ENCODE assay signal across 23 cellular contexts in the genomic region with DNA sequence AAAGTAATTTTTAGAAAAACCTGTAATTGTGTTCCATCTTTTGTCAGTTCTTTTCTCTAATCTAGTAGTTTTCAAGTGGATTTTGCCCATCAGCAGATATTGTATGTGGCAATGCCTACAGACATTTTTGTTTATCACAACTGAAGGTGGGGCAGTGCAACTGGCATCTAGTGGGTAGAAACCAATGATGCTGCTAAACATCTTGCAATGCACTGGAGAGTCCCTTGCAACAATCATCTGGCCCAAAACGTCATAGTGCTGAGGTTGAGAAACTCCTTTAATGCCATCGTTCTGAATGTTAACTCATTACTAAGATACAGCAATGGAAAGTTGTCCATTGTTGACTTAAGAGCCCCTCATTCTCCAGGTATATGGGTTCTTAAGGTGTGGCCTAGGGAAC.
DNase-seq lines count a peak whose midpoint lies in the region; ATAC-seq and TF ChIP-seq lines count a peak whose summit lies in the region.
"Had no signal": no experiment of that assay in that cellular context is flagged by ENCODE, and none has a peak within 500 bp of the region (broad histone marks: within the 10 kb centered on the region; RNA-seq: fewer than 3 reads in every experiment).

No MANE protein-coding gene starts in this region.

- DNase-seq in MCF 10A (ENCODE audit: unreplicated experiment), result peak; percentile 12
- DNase-seq in mammary epithelial cell, result no peak
- peak; percentile 45 for DNase-seq in amniotic epithelial cell (ENCODE audit: low read depth)
- peak; percentile 32 for DNase-seq in fibroblast of villous mesenchyme (ENCODE audit: low read depth)
- DNase-seq in NCI-H446 (lab: John Stamatoyannopoulos, UW), result no peak
- no peak for DNase-seq in Karpas-422
- no peak for DNase-seq in left ventricle myocardium inferior
- DNase-seq: 8988T, AML-193, EL, GF-D8, H7, HFFc6, Kasumi-1, MG63, NCI-H1092 treated with DMSO at 0.1 percent for 48 hours, NCI-H1436 treated with DMSO at 0.1 percent for 48 hours, NCI-H1930, NCI-H2227 treated with DMSO at 0.1 percent for 48 hours, NCI-H510A treated with DMSO at 0.1 percent for 48 hours, NCI-H748 treated with DMSO at 0.1 percent for 48 hours had no signal

- no peak overlapping the region for H3K27ac ChIP-seq in mammary epithelial cell (ENCODE audit: insufficient read depth, low read depth, low read length)
- H3K27ac ChIP-seq in Karpas-422 (ENCODE audit: low read length), result no peak overlapping the region
- no peak overlapping the region for H3K27ac ChIP-seq in left ventricle myocardium inferior (replicated peaks)
- H3K27ac ChIP-seq: C4-2B had no signal

- H3K4me3 ChIP-seq in mammary epithelial cell (replicated peaks in 1 of 3; ENCODE audit: insufficient read depth in 1 of 3, low read depth in 2 of 3, low read length in 3 of 3), result no peak overlapping the region
- no peak overlapping the region for H3K4me3 ChIP-seq in fibroblast of villous mesenchyme (ENCODE audit: low read depth, low read length)
- no peak overlapping the region for H3K4me3 ChIP-seq in Karpas-422 (ENCODE audit: low read length)
- H3K4me3 ChIP-seq in left ventricle myocardium inferior, result no peak overlapping the region
- H3K4me3 ChIP-seq: MG63 had no signal

- BruUV-seq in MCF 10A (replicated peaks; lab: Mats Ljungman, UMichigan), result no TSS peak
- no TSS peak for BruUV-seq in mammary epithelial cell (replicated peaks; lab: Mats Ljungman, UMichigan)

- no peak overlapping the region for H2AFZ ChIP-seq in mammary epithelial cell (ENCODE audit: low read depth, low read length)
- H2AFZ ChIP-seq in Karpas-422 (ENCODE audit: low read length), result no peak overlapping the region

- 83% methylated on average over 2 of the region's 2 CpGs for WGBS in mammary epithelial cell (ENCODE audit: low coverage, missing lambda C conversion rate)

- POLR2A ChIA-PET in MCF 10A (lab: Yijun Ruan, JAX), result interaction anchor here (1.0 to 1.5 kb wide), 4 partner anchors 9 to 120 kb away, joined by 3 to 6 read pairs (median 4); no protein-coding TSS in a partner anchor

- H3K27ac Mint-ChIP-seq in MCF 10A (ENCODE audit: low read depth, unreplicated experiment), result no peak overlapping the region
- H3K27ac Mint-ChIP-seq in stimulated activated memory B cell treated with anti-CD40 and anti-IgM and Interleukin-4, amounts not matched to agents 10 μg/mL and 1 μg/mL and 100 μg/mL, for 72 hours, result no peak overlapping the region
- H3K27ac Mint-ChIP-seq: HFFc6 had no signal

- H3K27me3 Mint-ChIP-seq in MCF 10A (ENCODE audit: insufficient read depth, unreplicated experiment), result no peaks in the 10 kb centered on the region
- no peaks in the 10 kb centered on the region for H3K27me3 Mint-ChIP-seq in stimulated activated memory B cell treated with anti-CD40 and anti-IgM and Interleukin-4, amounts not matched to agents 10 μg/mL and 1 μg/mL and 100 μg/mL, for 72 hours

- H3K27me3 ChIP-seq in mammary epithelial cell (ENCODE audit: insufficient read depth, low read length), result no peaks in the 10 kb centered on the region
- no peaks in the 10 kb centered on the region for H3K27me3 ChIP-seq in Karpas-422 (ENCODE audit: low read length)
- H3K27me3 ChIP-seq in left ventricle myocardium inferior (ENCODE audit: low read depth), result no peaks in the 10 kb centered on the region
- H3K27me3 ChIP-seq: MG63 had no signal

- no peaks in the 10 kb centered on the region for H3K9me3 ChIP-seq in mammary epithelial cell (replicated peaks; ENCODE audit: insufficient read depth, low read length)
- H3K9me3 ChIP-seq in Karpas-422 (ENCODE audit: low read length), result no peaks in the 10 kb centered on the region
- no peaks in the 10 kb centered on the region for H3K9me3 ChIP-seq in left ventricle myocardium inferior (replicated peaks)
- H3K9me3 ChIP-seq: MG63 had no signal

- CTCF ChIA-PET in MCF 10A (lab: Yijun Ruan, JAX) (interaction anchor here (1.6 kb wide), 1 partner anchor 130 kb away, joined by 6 read pairs; no protein-coding TSS in a partner anchor), mammary epithelial cell (lab: Charles Lee; ENCODE audit: low non-redundant PET) (no interaction called here)

- in situ Hi-C loops in mammary epithelial cell (cut with MboI; ENCODE audit: low sequenced_read_pairs in 2 of 2), result no loop called here

- ATAC-seq in stimulated activated memory B cell treated with anti-CD40 and anti-IgM and Interleukin-4, amounts not matched to agents 10 μg/mL and 1 μg/mL and 100 μg/mL, for 72 hours, result no peak

- TF ChIP-seq CTCF in MCF 10A (IDR thresholded peaks at IDR 0.05; ENCODE audit: unreplicated experiment), result no peak
- TF ChIP-seq CTCF in mammary epithelial cell (conservative IDR thresholded peaks at IDR 0.05 in 1 of 2, IDR thresholded peaks at IDR 0.05 in 1 of 2; ENCODE audit: extremely low read depth in 1 of 2, insufficient read depth in 1 of 2, low read depth in 1 of 2, low read length in 2 of 2), result no peak
- no peak for TF ChIP-seq CTCF in fibroblast of villous mesenchyme (IDR thresholded peaks at IDR 0.05; ENCODE audit: insufficient read depth, low read depth, low read length)
- TF ChIP-seq CTCF in left ventricle myocardium inferior (IDR thresholded peaks at IDR 0.05; ENCODE audit: borderline replicate concordance), result no peak

- H3K4me1 ChIP-seq in mammary epithelial cell (ENCODE audit: insufficient read depth, low read length) (no peaks in the 10 kb centered on the region), Karpas-422 (ENCODE audit: low read length) (peaks cover 20% of the 10 kb centered on the region), left ventricle myocardium inferior (peaks cover 26% of the 10 kb centered on the region)

- H3K4me3 Mint-ChIP-seq in MCF 10A (ENCODE audit: unreplicated experiment), result no peak overlapping the region
- H3K4me3 Mint-ChIP-seq in stimulated activated memory B cell treated with anti-CD40 and anti-IgM and Interleukin-4, amounts not matched to agents 10 μg/mL and 1 μg/mL and 100 μg/mL, for 72 hours, result no peak overlapping the region
- H3K4me3 Mint-ChIP-seq: HFFc6 had no signal

- H4K20me1 ChIP-seq in mammary epithelial cell (ENCODE audit: insufficient read depth, low read length) (no peaks in the 10 kb centered on the region), Karpas-422 (ENCODE audit: insufficient read depth, low read depth, low read length) (no peaks in the 10 kb centered on the region)

- H3K9ac ChIP-seq in mammary epithelial cell (ENCODE audit: insufficient read depth, low read length), result no peak overlapping the region
- no peak overlapping the region for H3K9ac ChIP-seq in Karpas-422 (ENCODE audit: low read length)

- H3K9me3 Mint-ChIP-seq in MCF 10A (ENCODE audit: unreplicated experiment), result no peaks in the 10 kb centered on the region
- H3K9me3 Mint-ChIP-seq in stimulated activated memory B cell treated with anti-CD40 and anti-IgM and Interleukin-4, amounts not matched to agents 10 μg/mL and 1 μg/mL and 100 μg/mL, for 72 hours, result no peaks in the 10 kb centered on the region
- H3K9me3 Mint-ChIP-seq: HFFc6 had no signal

- dilution Hi-C loops in mammary epithelial cell (cut with HindIII; ENCODE audit: low sequenced_read_pairs), result no loop called here

- intact Hi-C loops in MCF 10A (cut with micrococcal nuclease), result loop anchor here (2.0 to 5.0 kb wide), 2 partner anchors 51 to 116 kb away; a partner anchor contains a TSS
- intact Hi-C loops in mammary epithelial cell (cut with micrococcal nuclease), result no loop called here
- intact Hi-C loops in left ventricle myocardium inferior (cut with micrococcal nuclease), result no loop called here

- H3K79me2 ChIP-seq in mammary epithelial cell (ENCODE audit: insufficient read depth, low read length) (no peaks in the 10 kb centered on the region), Karpas-422 (ENCODE audit: low read length) (peaks cover 11% of the 10 kb centered on the region; the same call in 1 of the 2 replicates)

- H3K4me2 ChIP-seq in mammary epithelial cell (ENCODE audit: insufficient read depth, low read depth, low read length), result no peak overlapping the region
- H3K4me2 ChIP-seq in Karpas-422 (ENCODE audit: low read depth, low read length, poor library complexity, severe bottlenecking), result no peak overlapping the region

- H3K4me1 Mint-ChIP-seq in MCF 10A (ENCODE audit: insufficient read depth, unreplicated experiment), result no peaks in the 10 kb centered on the region
- no peaks in the 10 kb centered on the region for H3K4me1 Mint-ChIP-seq in stimulated activated memory B cell treated with anti-CD40 and anti-IgM and Interleukin-4, amounts not matched to agents 10 μg/mL and 1 μg/mL and 100 μg/mL, for 72 hours

- peaks cover 56% of the 10 kb centered on the region for H3K36me3 Mint-ChIP-seq in MCF 10A (ENCODE audit: insufficient read depth, unreplicated experiment)
- H3K36me3 Mint-ChIP-seq in stimulated activated memory B cell treated with anti-CD40 and anti-IgM and Interleukin-4, amounts not matched to agents 10 μg/mL and 1 μg/mL and 100 μg/mL, for 72 hours, result peaks cover 35% of the 10 kb centered on the region

- no peaks in the 10 kb centered on the region for H3K9me2 ChIP-seq in Karpas-422 (replicated peaks; ENCODE audit: insufficient read depth, low read length)

- H3K36me3 ChIP-seq in mammary epithelial cell (ENCODE audit: insufficient read depth, low read length) (peaks cover 37% of the 10 kb centered on the region), Karpas-422 (ENCODE audit: insufficient read depth, low read length) (peaks cover 57% of the 10 kb centered on the region), left ventricle myocardium inferior (peaks cover 48% of the 10 kb centered on the region)

Comparison
In these comparisons a context has a peak if more than half of its experiments do, and no peak if none do; other contexts are left out.
1. DNase-seq: peak in MCF 10A (single experiment), amniotic epithelial cell (single experiment) and fibroblast of villous mesenchyme (single experiment); none in mammary epithelial cell (single experiment), NCI-H446 (0 of 2), Karpas-422 (single experiment) and left ventricle myocardium inferior (single experiment).